In genomic region chr5:116300016-116300601, GRCh38 we compare ENCODE assay signal across 27 cellular contexts.
"Had no signal": no experiment of that assay in that cellular context is flagged by ENCODE, and none has a peak within 500 bp of the region (broad histone marks: within the 10 kb centered on the region; RNA-seq: fewer than 3 reads in every experiment).

No MANE protein-coding gene starts in this region.

- H3K79me2 ChIP-seq: parathyroid adenoma had no signal

- H3K9me3 ChIP-seq: gastrocnemius medialis, uterus had no signal

- H3K9ac ChIP-seq: parathyroid adenoma had no signal

- H3K4me1 ChIP-seq: body of pancreas, gastrocnemius medialis, parathyroid adenoma, suprapubic skin, transverse colon, uterus had no signal

- DNase-seq: activated CD4-positive, alpha-beta T cell treated with anti-CD3 and anti-CD28 coated beads, Interleukin-2, amount 10 ng/mL, durations not matched to agents 7 days and 5 days; activated CD4-positive, CD25-positive, alpha-beta regulatory T cell treated with anti-CD3 and anti-CD28 coated beads, Interleukin-2, amount 50 U/mL, for 72 hours; activated CD8-positive, alpha-beta memory T cell treated with anti-CD3 and anti-CD28 coated beads, Interleukin-2, amount 10 ng/mL, durations not matched to agents 7 days and 5 days; activated CD8-positive, alpha-beta T cell treated with anti-CD3 and anti-CD28 coated beads for 36 hours; activated gamma-delta T cell; activated naive CD4-positive, alpha-beta T cell treated with anti-CD3 and anti-CD28 coated beads, Interleukin-2, amount 50 U/mL, for 16 hours; activated naive CD8-positive, alpha-beta T cell treated with anti-CD3 and anti-CD28 coated beads, Interleukin-2, amount 50 U/mL, for 24 hours; activated T-cell treated with anti-CD3 and anti-CD28 coated beads for 4 hours; anterior cingulate cortex; body of pancreas; effector CD4-positive, alpha-beta T cell; gastrocnemius medialis; hippocampal formation; kidney glomerular epithelial cell; left ventricle myocardium superior; nucleus accumbens; right cardiac atrium; stimulated activated CD4-positive, alpha-beta T cell treated with anti-CD3 and anti-CD28 coated beads, Interleukin-15, amount 100 ng/mL, for 24 hours; stomach; transverse colon; uterus; WERI-Rb-1 had no signal

- H3K27ac ChIP-seq: body of pancreas, cardiac muscle cell, gastrocnemius medialis, parathyroid adenoma, skin epidermis, stomach, suprapubic skin, transverse colon, WERI-Rb-1 had no signal

- H3K4me3 ChIP-seq: body of pancreas, cardiac muscle cell, gastrocnemius medialis, skin epidermis, stomach, suprapubic skin, transverse colon, uterus had no signal

- H3K27me3 ChIP-seq: body of pancreas, cardiac muscle cell, gastrocnemius medialis, stomach, suprapubic skin, transverse colon, uterus had no signal

- H2AFZ ChIP-seq: parathyroid adenoma had no signal

- H3K36me3 ChIP-seq: cardiac muscle cell, uterus, WERI-Rb-1 had no signal

- ATAC-seq: activated CD8-positive, alpha-beta memory T cell treated with anti-CD3 and anti-CD28 coated beads, Interleukin-2, amount 10 ng/mL, durations not matched to agents 7 days and 5 days; activated CD8-positive, alpha-beta T cell treated with anti-CD3 and anti-CD28 coated beads for 36 hours; activated naive CD8-positive, alpha-beta T cell treated with anti-CD3 and anti-CD28 coated beads, Interleukin-2, amount 50 U/mL, for 24 hours; body of pancreas; gastrocnemius medialis; left ventricle myocardium superior; right cardiac atrium; stimulated activated memory B cell treated with anti-CD40 and anti-IgM and Interleukin-4, amounts not matched to agents 10 μg/mL and 1 μg/mL and 100 μg/mL, for 72 hours had no signal
